Comparison of ENCODE assay signal across 15 cellular contexts in genomic region chr1:21887216-21887736, GRCh38. TPM values are rescaled to one million over a fixed set of nuclear protein-coding genes. Genes with fewer than 3 reads are reported as not detected.
A peak's percentile ranks its signal among the peaks of the same experiment; 100 is the strongest.
DNase-seq lines count a peak whose midpoint lies in the region; ATAC-seq and TF ChIP-seq lines count a peak whose summit lies in the region.
"Had no signal": no experiment of that assay in that cellular context is flagged by ENCODE, and none has a peak within 500 bp of the region (broad histone marks: within the 10 kb centered on the region; RNA-seq: fewer than 3 reads in every experiment).

No MANE protein-coding gene starts in this region.

- no peak overlapping the region for H3K4me3 Mint-ChIP-seq in T-helper 17 cell
- H3K4me3 Mint-ChIP-seq: CD8-positive, alpha-beta memory T cell; HFFc6 had no signal

- TF ChIP-seq CTCF in left ventricle myocardium inferior (IDR thresholded peaks at IDR 0.05; ENCODE audit: borderline replicate concordance): no peak
- no peak for TF ChIP-seq CTCF in spleen (IDR thresholded peaks at IDR 0.05 in 8 of 11, conservative IDR thresholded peaks at IDR 0.05 in 3 of 11)

- H3K36me3 Mint-ChIP-seq in T-helper 17 cell (ENCODE audit: low read depth): no peaks in the 10 kb centered on the region
- H3K36me3 Mint-ChIP-seq: CD8-positive, alpha-beta memory T cell had no signal

- H3K4me3 ChIP-seq in left ventricle myocardium inferior (no peak overlapping the region), spleen (no peak overlapping the region)
- H3K4me3 ChIP-seq: BLaER1 had no signal

- H3K4me1 Mint-ChIP-seq in T-helper 17 cell: peaks cover 2% of the 10 kb centered on the region
- H3K4me1 Mint-ChIP-seq: CD8-positive, alpha-beta memory T cell had no signal

- ATAC-seq in Right ventricle myocardium superior (ENCODE audit: poor library complexity) (no peak), left lobe of liver (no peak), T-helper 17 cell (no peak)

- H3K27me3 ChIP-seq in left ventricle myocardium inferior (ENCODE audit: low read depth): no peaks in the 10 kb centered on the region
- no peaks in the 10 kb centered on the region for H3K27me3 ChIP-seq in spleen (replicated peaks in 1 of 7)
- H3K27me3 ChIP-seq: BLaER1 had no signal

- no peaks in the 10 kb centered on the region for H3K27me3 Mint-ChIP-seq in T-helper 17 cell

- peak; percentile 25 for DNase-seq in Right ventricle myocardium superior
- no peak for DNase-seq in left ventricle myocardium inferior
- peak; percentile 39 for DNase-seq in left lobe of liver (ENCODE audit: low spot score)
- DNase-seq in spleen: peak; percentile 61
- no peak for DNase-seq in NCI-H2171 treated with DMSO at 0.1 percent for 48 hours (lab: John Stamatoyannopoulos, UW)
- DNase-seq in T-helper 17 cell: no peak
- DNase-seq in DMS79 (lab: John Stamatoyannopoulos, UW): no peak
- DNase-seq: 8988T; AML-193; Caco-2; CD8-positive, alpha-beta memory T cell; GF-D8; HCEC 1CT; HFFc6 had no signal

- no peak for TF ChIP-seq POLR2A in spleen (IDR thresholded peaks at IDR 0.05)

- intact Hi-C loops in Right ventricle myocardium superior (cut with DNase I): no loop called here
- intact Hi-C loops in left ventricle myocardium inferior (cut with micrococcal nuclease): no loop called here
- intact Hi-C loops in spleen (cut with DNase I; ENCODE audit: low total_unique reads): no loop called here

- no peak overlapping the region for H3K27ac ChIP-seq in left ventricle myocardium inferior (replicated peaks)
- H3K27ac ChIP-seq in spleen: no peak overlapping the region
- H3K27ac ChIP-seq: BLaER1 had no signal

- peaks cover 91% of the 10 kb centered on the region for H3K36me3 ChIP-seq in left ventricle myocardium inferior
- H3K36me3 ChIP-seq in spleen: peaks cover 0 to 82% (median 28%) of the 10 kb centered on the region in 6 donors

- no peak overlapping the region for H3K27ac Mint-ChIP-seq in T-helper 17 cell
- H3K27ac Mint-ChIP-seq: CD8-positive, alpha-beta memory T cell; HFFc6 had no signal

- WGBS in spleen, 5 donors: 90 to 97% (median 93%) methylated on average over 18 to 26 of the region's 26 CpGs

- H3K4me1 ChIP-seq in left ventricle myocardium inferior (peaks cover 11% of the 10 kb centered on the region), spleen (no peaks in the 10 kb centered on the region)
- H3K4me1 ChIP-seq: Caco-2 had no signal

- H3K9me3 ChIP-seq in left ventricle myocardium inferior (replicated peaks): no peaks in the 10 kb centered on the region
- no peaks in the 10 kb centered on the region for H3K9me3 ChIP-seq in spleen
- no peaks in the 10 kb centered on the region for H3K9me3 ChIP-seq in T-helper 17 cell (ENCODE audit: control insufficient read depth, low read length, poor library complexity, severe bottlenecking)
- H3K9me3 ChIP-seq: BLaER1, Caco-2 had no signal

RNA-seq across cellular contexts. Expression of gene HSPG2, which starts 49.8 kb away (rescaled TPM):
- total RNA-seq in Right ventricle myocardium superior (263 TPM), left ventricle myocardium inferior (257 TPM), left lobe of liver (50.8 TPM), spleen (100 to 1,000 TPM in 6 of 7 donors, 10 to 100 TPM in 1; 69.7 to 395 (median 178) TPM), T-helper 17 cell (1 to 10 TPM; 1.2 to 1.6 TPM)
- polyA plus RNA-seq in spleen: 10 to 100 TPM; 14.4 to 63.5 (median 15.0) TPM
- polyA plus RNA-seq: CD8-positive, alpha-beta memory T cell had no signal

Comparison
In these comparisons a context has a peak if more than half of its experiments do, and no peak if none do; other contexts are left out.
1. DNase-seq: peak in Right ventricle myocardium superior (single experiment), left lobe of liver (single experiment) and spleen (single experiment); none in left ventricle myocardium inferior (single experiment), NCI-H2171 treated with DMSO at 0.1 percent for 48 hours (single experiment), T-helper 17 cell (0 of 3) and DMS79 (single experiment).
2. RNA of gene HSPG2, which starts 49.8 kb away (total RNA-seq): 263 TPM in Right ventricle myocardium superior (single experiment), 257 TPM in left ventricle myocardium inferior (single experiment), 69.7 to 395 TPM in spleen and 50.8 TPM in left lobe of liver (single experiment); 1.2 to 1.6 TPM in T-helper 17 cell; every median in the first group is over 10 times any median in the second.